ENCODE assay signal across 1 cellular context in genomic region chr11:12683857-12684256, GRCh38.
TF ChIP-seq lines count a peak whose summit lies in the region.

No MANE protein-coding gene starts in this region.

TF ChIP-seq in SK-N-SH treated with all-trans-retinoic acid at 6 μM for 48 hours, 23 proteins besides CTCF, POLR2A, EP300 and RAD21 (continued from another document):
- TF ChIP-seq CSRNP3 (CRISPR knock-in tag; IDR thresholded peaks at IDR 0.05) (no peak), GLIS3 (CRISPR knock-in tag; IDR thresholded peaks at IDR 0.05) (no peak), OSR1 (CRISPR knock-in tag; IDR thresholded peaks at IDR 0.05) (no peak), ARNTL (CRISPR knock-in tag; IDR thresholded peaks at IDR 0.05; ENCODE audit: borderline replicate concordance, low read depth) (no peak), ZNF565 (CRISPR knock-in tag; conservative IDR thresholded peaks at IDR 0.05; ENCODE audit: low read depth) (no peak), POU6F1 (CRISPR knock-in tag; IDR thresholded peaks at IDR 0.05; ENCODE audit: borderline replicate concordance, low read depth) (no peak), PATZ1 (CRISPR knock-in tag; IDR thresholded peaks at IDR 0.05; ENCODE audit: borderline replicate concordance) (no peak)
TF ChIP-seq in SK-N-SH treated with all-trans-retinoic acid at 6 μM for 48 hours: peak in this region for 0.
